Comparison of ENCODE assay signal across 23 cellular contexts in genomic region chr9:36125062-36125855, GRCh38. TPM values are rescaled to one million over a fixed set of nuclear protein-coding genes. Genes with fewer than 3 reads are reported as not detected.
DNase-seq lines count a peak whose midpoint lies in the region; ATAC-seq and TF ChIP-seq lines count a peak whose summit lies in the region.
"Had no signal": no experiment of that assay in that cellular context is flagged by ENCODE, and none has a peak within 500 bp of the region (broad histone marks: within the 10 kb centered on the region; RNA-seq: fewer than 3 reads in every experiment).

No MANE protein-coding gene starts in this region.

- H3K36me3 Mint-ChIP-seq in natural killer cell = no peaks in the 10 kb centered on the region
- no peaks in the 10 kb centered on the region for H3K36me3 Mint-ChIP-seq in natural killer cell treated with Interleukin-12 subunit alpha and Interleukin-12 subunit beta and Interleukin-15 and Interleukin-18, amount 100 ng/mL, for 72 hours
- no peaks in the 10 kb centered on the region for H3K36me3 Mint-ChIP-seq in activated T-helper 17 cell treated with anti-CD3 and anti-CD28 coated beads, Interleukin-2, amount 50 U/mL, for 72 hours (ENCODE audit: low read depth)

- intact Hi-C loops in natural killer cell (cut with micrococcal nuclease) (no loop called here), mucosa of descending colon (cut with DNase I, micrococcal nuclease) (no loop called here), A673 (cut with micrococcal nuclease; ENCODE audit: unreplicated experiment) (no loop called here)

- H3K4me3 Mint-ChIP-seq in natural killer cell = peak overlapping the region; percentile 28
- H3K4me3 Mint-ChIP-seq in natural killer cell treated with Interleukin-12 subunit alpha and Interleukin-12 subunit beta and Interleukin-15 and Interleukin-18, amount 100 ng/mL, for 72 hours = no peak overlapping the region
- no peak overlapping the region for H3K4me3 Mint-ChIP-seq in activated T-helper 17 cell treated with anti-CD3 and anti-CD28 coated beads, Interleukin-2, amount 50 U/mL, for 72 hours
- H3K4me3 Mint-ChIP-seq: activated CD4-positive, alpha-beta memory T cell treated with anti-CD3 and anti-CD28 coated beads for 36 hours; T-helper 1 cell treated with Interleukin-12 subunit alpha and Interleukin-12 subunit beta and Interleukin-4 antibody, amounts not matched to agents 30 μg/mL and 1 μg/mL, for 36 hours had no signal

- no peaks in the 10 kb centered on the region for H3K9me3 ChIP-seq in mucosa of descending colon
- no peaks in the 10 kb centered on the region for H3K9me3 ChIP-seq in A673 (ENCODE audit: low read depth, low read length, poor library complexity, severe bottlenecking)
- H3K9me3 ChIP-seq: gastrocnemius medialis, tibial nerve had no signal

- TF ChIP-seq CTCF in natural killer cell (IDR thresholded peaks at IDR 0.05) (no peak), mucosa of descending colon (IDR thresholded peaks at IDR 0.05) (no peak), A673 (conservative IDR thresholded peaks at IDR 0.05; ENCODE audit: low read depth, low read length) (no peak)

- no peaks in the 10 kb centered on the region for H3K27me3 ChIP-seq in A673 (replicated peaks; ENCODE audit: insufficient read depth, low read depth, low read length, poor library complexity)
- H3K27me3 ChIP-seq: gastrocnemius medialis, tibial nerve had no signal

- ATAC-seq in natural killer cell (no peak), mucosa of descending colon (peak; percentile 28)
- ATAC-seq in natural killer cell treated with Interleukin-12 subunit alpha and Interleukin-12 subunit beta and Interleukin-15 and Interleukin-18, amount 100 ng/mL, for 72 hours = no peak
- ATAC-seq in activated T-helper 17 cell treated with anti-CD3 and anti-CD28 coated beads, Interleukin-2, amount 50 U/mL, for 72 hours (replicated peaks) = peak; percentile 19
- ATAC-seq: gastrocnemius medialis had no signal

- peaks cover 16 to 25% of the 10 kb centered on the region in 2 donors for H3K4me1 Mint-ChIP-seq in natural killer cell
- peaks cover 16 to 18% of the 10 kb centered on the region in 2 donors for H3K4me1 Mint-ChIP-seq in natural killer cell treated with Interleukin-12 subunit alpha and Interleukin-12 subunit beta and Interleukin-15 and Interleukin-18, amount 100 ng/mL, for 72 hours (ENCODE audit: low read depth in 2 of 2)
- peaks cover 14% of the 10 kb centered on the region for H3K4me1 Mint-ChIP-seq in activated T-helper 17 cell treated with anti-CD3 and anti-CD28 coated beads, Interleukin-2, amount 50 U/mL, for 72 hours

- CTCF ChIA-PET in A673 (lab: Charles Lee) = no interaction called here

- no peaks in the 10 kb centered on the region for H3K27me3 Mint-ChIP-seq in natural killer cell (ENCODE audit: low read depth in 2 of 2)
- H3K27me3 Mint-ChIP-seq in natural killer cell treated with Interleukin-12 subunit alpha and Interleukin-12 subunit beta and Interleukin-15 and Interleukin-18, amount 100 ng/mL, for 72 hours = no peaks in the 10 kb centered on the region
- H3K27me3 Mint-ChIP-seq in activated T-helper 17 cell treated with anti-CD3 and anti-CD28 coated beads, Interleukin-2, amount 50 U/mL, for 72 hours = no peaks in the 10 kb centered on the region
- H3K27me3 Mint-ChIP-seq: activated CD4-positive, alpha-beta memory T cell treated with anti-CD3 and anti-CD28 coated beads for 36 hours had no signal

- BruUV-seq in A673 (replicated peaks; lab: Mats Ljungman, UMichigan) = no TSS peak

- H3K36me3 ChIP-seq in mucosa of descending colon (ENCODE audit: low read depth) = no peaks in the 10 kb centered on the region
- no peaks in the 10 kb centered on the region for H3K36me3 ChIP-seq in A673 (ENCODE audit: insufficient read depth, low read length, poor library complexity, severe bottlenecking)

- no peaks in the 10 kb centered on the region for H3K9me3 Mint-ChIP-seq in natural killer cell
- no peaks in the 10 kb centered on the region for H3K9me3 Mint-ChIP-seq in natural killer cell treated with Interleukin-12 subunit alpha and Interleukin-12 subunit beta and Interleukin-15 and Interleukin-18, amount 100 ng/mL, for 72 hours
- no peaks in the 10 kb centered on the region for H3K9me3 Mint-ChIP-seq in activated T-helper 17 cell treated with anti-CD3 and anti-CD28 coated beads, Interleukin-2, amount 50 U/mL, for 72 hours
- H3K9me3 Mint-ChIP-seq: activated CD4-positive, alpha-beta memory T cell treated with anti-CD3 and anti-CD28 coated beads for 36 hours; T-helper 1 cell treated with Interleukin-12 subunit alpha and Interleukin-12 subunit beta and Interleukin-4 antibody, amounts not matched to agents 30 μg/mL and 1 μg/mL, for 36 hours had no signal

- peak overlapping the region in 1 of 2 donors; percentile 13 for H3K27ac Mint-ChIP-seq in natural killer cell
- no peak overlapping the region for H3K27ac Mint-ChIP-seq in natural killer cell treated with Interleukin-12 subunit alpha and Interleukin-12 subunit beta and Interleukin-15 and Interleukin-18, amount 100 ng/mL, for 72 hours
- peak overlapping the region; percentile 31 for H3K27ac Mint-ChIP-seq in activated T-helper 17 cell treated with anti-CD3 and anti-CD28 coated beads, Interleukin-2, amount 50 U/mL, for 72 hours
- H3K27ac Mint-ChIP-seq: activated CD4-positive, alpha-beta memory T cell treated with anti-CD3 and anti-CD28 coated beads for 36 hours; T-helper 1 cell treated with Interleukin-12 subunit alpha and Interleukin-12 subunit beta and Interleukin-4 antibody, amounts not matched to agents 30 μg/mL and 1 μg/mL, for 36 hours had no signal

- POLR2A ChIA-PET in A673 (lab: Charles Lee; ENCODE audit: low non-redundant PET) = no interaction called here

- no peak for DNase-seq in natural killer cell
- no peak for DNase-seq in natural killer cell treated with Interleukin-12 subunit alpha and Interleukin-12 subunit beta and Interleukin-15 and Interleukin-18, amount 100 ng/mL, for 72 hours (ENCODE audit: low spot score)
- DNase-seq in mucosa of descending colon = no peak
- no peak for DNase-seq in A673 (ENCODE audit: low spot score)
- no peak for DNase-seq in COLO668 (lab: John Stamatoyannopoulos, UW; ENCODE audit: unreplicated experiment)
- DNase-seq in stimulated activated CD4-positive, alpha-beta T cell treated with anti-CD3 and anti-CD28 coated beads, Interleukin-4, amount 100 ng/mL, for 1 hour = no peak
- DNase-seq: activated CD4-positive, alpha-beta memory T cell treated with anti-CD3 and anti-CD28 coated beads for 36 hours; activated gamma-delta T cell; amygdala; cortex of kidney; DMS153; gastrocnemius medialis; GM23248; mammary epithelial cell; NCI-H1436; NCI-H446; NCI-H82; RPMI8226 had no signal

- H3K4me1 ChIP-seq in mucosa of descending colon (ENCODE audit: low read depth) (peaks cover 31% of the 10 kb centered on the region), A673 (ENCODE audit: insufficient read depth, low read length, poor library complexity, severe bottlenecking) (no peaks in the 10 kb centered on the region)
- H3K4me1 ChIP-seq: gastrocnemius medialis had no signal

- H3K27ac ChIP-seq in A673 (ENCODE audit: low read depth, low read length, poor library complexity, severe bottlenecking) = no peak overlapping the region
- H3K27ac ChIP-seq: gastrocnemius medialis, GM23248, SK-N-MC had no signal

- H3K4me3 ChIP-seq in mucosa of descending colon (no peak overlapping the region), A673 (ENCODE audit: low read depth, low read length, poor library complexity, severe bottlenecking) (no peak overlapping the region)
- H3K4me3 ChIP-seq: gastrocnemius medialis, GM23248, SK-N-MC, tibial nerve had no signal

RNA-seq across cellular contexts. Expression of gene GLIPR2, which starts 11.3 kb away (rescaled TPM):
- total RNA-seq in natural killer cell (100 to 1,000 TPM; 124 to 135 (median 125) TPM), mucosa of descending colon (10 to 100 TPM; 28.1 to 58.4 (median 37.5) TPM), A673 (2021) (5.0 and 6.9 TPM in 2 replicates)
- total RNA-seq in natural killer cell treated with Interleukin-12 subunit alpha and Interleukin-12 subunit beta and Interleukin-15 and Interleukin-18, amount 100 ng/mL, for 72 hours = 10 to 100 TPM; 11.0 to 27.1 TPM
- total RNA-seq in activated T-helper 17 cell treated with anti-CD3 and anti-CD28 coated beads, Interleukin-2, amount 50 U/mL, for 72 hours = 10 to 100 TPM; 10.2 to 10.7 TPM

RNA-seq across cellular contexts. Expression of gene CCIN, which starts 43.9 kb away (rescaled TPM):
- total RNA-seq in natural killer cell (1 to 10 TPM; 2.0 to 2.8 (median 2.0) TPM), mucosa of descending colon (under 1 TPM in 1 of 3 donors, not detected in 2; 0.25 TPM), A673 (2021) (not detected in 2 replicates)
- under 1 TPM in 1 of 2 donors, not detected in 1; 0.19 TPM for total RNA-seq in natural killer cell treated with Interleukin-12 subunit alpha and Interleukin-12 subunit beta and Interleukin-15 and Interleukin-18, amount 100 ng/mL, for 72 hours
- total RNA-seq in activated T-helper 17 cell treated with anti-CD3 and anti-CD28 coated beads, Interleukin-2, amount 50 U/mL, for 72 hours = not detected
- total RNA-seq: activated CD4-positive, alpha-beta memory T cell treated with anti-CD3 and anti-CD28 coated beads for 36 hours; bronchial epithelial cell; gastrocnemius medialis; mammary epithelial cell; tibial nerve had no signal

Comparison
In these comparisons a context has a peak if more than half of its experiments do, and no peak if none do; other contexts are left out.
1. ATAC-seq: peak in activated T-helper 17 cell treated with anti-CD3 and anti-CD28 coated beads, Interleukin-2, amount 50 U/mL, for 72 hours (single experiment) and mucosa of descending colon (single experiment); none in natural killer cell (0 of 3) and natural killer cell treated with Interleukin-12 subunit alpha and Interleukin-12 subunit beta and Interleukin-15 and Interleukin-18, amount 100 ng/mL, for 72 hours (0 of 2).